ENCODE assay signal across 1 cellular context in genomic region chr5:8057764-8058163, GRCh38.
A peak's percentile ranks its signal among the peaks of the same experiment; 100 is the strongest.
TF ChIP-seq lines count a peak whose summit lies in the region.

No MANE protein-coding gene starts in this region.

TF ChIP-seq in K562, 482 proteins besides CTCF, POLR2A, EP300 and RAD21 (continued from another document and continues in another):
- TF ChIP-seq CEBPZ (IDR thresholded peaks at IDR 0.05; ENCODE audit: borderline replicate concordance, low read depth, low read length) (no peak), ZNF174 (CRISPR knock-in tag; IDR thresholded peaks at IDR 0.05) (no peak), USF2 (CRISPR knock-in tag; IDR thresholded peaks at IDR 0.05) (peak; percentile 42), ZKSCAN8 (CRISPR knock-in tag; IDR thresholded peaks at IDR 0.05) (no peak), ZNF76 (CRISPR knock-in tag; IDR thresholded peaks at IDR 0.05; ENCODE audit: borderline replicate concordance) (no peak), ZNF398 (CRISPR knock-in tag; IDR thresholded peaks at IDR 0.05) (no peak), ZBTB26 (CRISPR knock-in tag; IDR thresholded peaks at IDR 0.05) (no peak), ZNF146 (CRISPR knock-in tag; IDR thresholded peaks at IDR 0.05; ENCODE audit: unreplicated experiment) (no peak), NELFE (IDR thresholded peaks at IDR 0.05; ENCODE audit: insufficient read depth, insufficient read length) (no peak), MLX (CRISPR knock-in tag; conservative IDR thresholded peaks at IDR 0.05) (no peak), PML (IDR thresholded peaks at IDR 0.05; ENCODE audit: low read length) (peak; percentile 44; the same call in 1 of the 2 replicates), RBM14 (IDR thresholded peaks at IDR 0.05; ENCODE audit: borderline replicate concordance, insufficient read depth, low read depth, low read length) (no peak), THRB (CRISPR knock-in tag; conservative IDR thresholded peaks at IDR 0.05) (no peak), ZNF436 (CRISPR knock-in tag; IDR thresholded peaks at IDR 0.05) (no peak), EHMT2 (IDR thresholded peaks at IDR 0.05) (no peak), BDP1 (IDR thresholded peaks at IDR 0.05; ENCODE audit: insufficient read depth, insufficient read length) (no peak), WHSC1 (IDR thresholded peaks at IDR 0.05; ENCODE audit: low read length) (no peak), MNT (conservative IDR thresholded peaks at IDR 0.05) (peak; percentile 55 to 83; a peak in 3 of 4 replicates), NUFIP1 (IDR thresholded peaks at IDR 0.05; ENCODE audit: partially characterized antibody) (no peak), ZNF668 (CRISPR knock-in tag; IDR thresholded peaks at IDR 0.05) (no peak), MXI1 (IDR thresholded peaks at IDR 0.05; ENCODE audit: low read depth, low read length) (no peak), CEBPG (CRISPR knock-in tag; IDR thresholded peaks at IDR 0.05) (no peak), CEBPG (tag; conservative IDR thresholded peaks at IDR 0.05 in 1 of 2, IDR thresholded peaks at IDR 0.05 in 1 of 2) (no peak), CREB3 (tag; conservative IDR thresholded peaks at IDR 0.05; ENCODE audit: low read depth) (no peak), FUS (optimal IDR thresholded peaks at IDR 0.05; ENCODE audit: low read depth, low read length) (no peak), ZC3H8 (IDR thresholded peaks at IDR 0.05) (no peak), ZNF717 (CRISPR knock-in tag; IDR thresholded peaks at IDR 0.05) (no peak), ZNF655 (CRISPR knock-in tag; IDR thresholded peaks at IDR 0.05) (no peak), NR3C1 (CRISPR knock-in tag; IDR thresholded peaks at IDR 0.05) (no peak), NR0B1 (IDR thresholded peaks at IDR 0.05; ENCODE audit: partially characterized antibody) (no peak), ZC3H11A (IDR thresholded peaks at IDR 0.05; ENCODE audit: low read depth, low read length) (no peak), ZNF165 (CRISPR knock-in tag; IDR thresholded peaks at IDR 0.05; ENCODE audit: borderline replicate concordance) (no peak), FOSL1 (tag; conservative IDR thresholded peaks at IDR 0.05) (no peak; the same call in 1 of the 2 replicates), SRSF7 (optimal IDR thresholded peaks at IDR 0.05; ENCODE audit: low read depth, low read length) (no peak), ZBTB5 (IDR thresholded peaks at IDR 0.05) (no peak), ZSCAN32 (CRISPR knock-in tag; IDR thresholded peaks at IDR 0.05) (no peak), RCOR1 (IDR thresholded peaks at IDR 0.05; ENCODE audit: borderline replicate concordance in 1 of 2, low read depth in 2 of 2, low read length in 2 of 2) (peak in 1 of 2 experiments; percentile 95; a peak in 3 of 4 replicates), ARID2 (IDR thresholded peaks at IDR 0.05) (no peak), ZNF639 (CRISPR knock-in tag; conservative IDR thresholded peaks at IDR 0.05 in 1 of 2, IDR thresholded peaks at IDR 0.05 in 1 of 2) (no peak), TRIM25 (IDR thresholded peaks at IDR 0.05; ENCODE audit: borderline replicate concordance) (no peak), ZFPM2 (CRISPR knock-in tag; IDR thresholded peaks at IDR 0.05) (no peak), MAFG (tag; conservative IDR thresholded peaks at IDR 0.05) (peak; percentile 98)
